In the genomic region with DNA sequence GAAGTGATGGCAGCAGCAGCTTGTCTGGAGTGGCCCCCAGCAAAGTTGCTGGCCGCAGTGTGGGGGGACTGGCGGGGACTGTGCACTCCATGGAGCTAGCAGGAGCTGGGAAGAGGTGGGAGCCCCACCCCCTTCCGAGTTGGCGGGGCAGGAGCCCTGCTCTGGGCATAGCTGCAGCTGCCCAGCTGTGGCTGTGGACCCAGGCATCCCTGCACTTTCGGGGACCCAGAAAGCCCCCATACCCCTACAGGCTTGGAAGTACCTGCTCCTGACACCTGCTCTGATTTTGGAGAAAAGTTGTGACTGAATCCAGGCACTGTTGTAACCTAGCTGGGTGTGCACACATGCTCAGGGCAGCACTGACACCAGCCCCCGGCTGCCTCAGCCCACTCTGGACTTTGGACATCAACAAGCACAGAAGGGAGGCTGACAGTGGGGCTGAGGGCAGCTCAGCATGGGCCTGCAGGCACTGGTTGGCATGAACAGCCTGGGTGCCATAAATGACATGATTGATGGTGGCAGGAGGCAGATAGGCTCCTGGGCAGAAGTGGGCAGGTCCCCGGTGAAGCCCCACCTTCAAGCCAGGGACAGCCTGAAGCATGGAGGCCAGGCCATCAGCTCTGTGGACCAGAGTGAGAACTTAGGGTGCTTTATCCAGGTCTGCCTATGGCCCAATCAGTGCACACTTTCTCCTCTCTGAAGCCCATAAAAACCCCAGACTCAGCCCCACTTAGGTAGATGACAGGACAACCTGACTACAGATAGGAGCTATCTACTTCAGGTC, we compare ENCODE assay signal across 16 cellular contexts.
"Had no signal": no experiment of that assay in that cellular context is flagged by ENCODE, and none has a peak within 500 bp of the region (broad histone marks: within the 10 kb centered on the region; RNA-seq: fewer than 3 reads in every experiment).

No MANE protein-coding gene starts in this region.

- H3K27me3 ChIP-seq: body of pancreas had no signal

- H3K4me3 ChIP-seq: body of pancreas, skin epidermis, thoracic aorta had no signal

- H3K9me3 ChIP-seq: body of pancreas, thoracic aorta had no signal

- H3K4me1 ChIP-seq: body of pancreas had no signal

- ATAC-seq: activated CD8-positive, alpha-beta T cell treated with anti-CD3 and anti-CD28 coated beads for 36 hours; activated naive CD4-positive, alpha-beta T cell treated with anti-CD3 and anti-CD28 coated beads, Interleukin-2, amount 50 U/mL, for 72 hours; activated T-cell treated with anti-CD3 and anti-CD28 coated beads, Interleukin-2, amount 50 U/mL, for 4 hours; body of pancreas; esophagus mucosa; left ventricle myocardium superior; natural killer cell had no signal

- DNase-seq: activated B cell treated with CpG ODN at 0.5 μM for 24 hours; activated CD4-positive, alpha-beta T cell treated with anti-CD3 and anti-CD28 coated beads for 48 hours; activated CD8-positive, alpha-beta T cell treated with anti-CD3 and anti-CD28 coated beads for 36 hours; activated effector memory CD4-positive, alpha-beta T cell treated with anti-CD3 and anti-CD28 coated beads, Interleukin-2, amount 50 U/mL, for 16 hours; activated T-cell treated with anti-CD3 and anti-CD28 coated beads, Interleukin-2, amount 50 U/mL, for 4 hours; amniotic stem cell; body of pancreas; caudate nucleus; left ventricle myocardium superior; mesenchymal stem cell; natural killer cell; retina had no signal

- H3K27ac ChIP-seq: body of pancreas, skin epidermis, thoracic aorta had no signal
